Comparison of ENCODE assay signal across 18 cellular contexts in genomic region chrX:7062912-7063311, GRCh38.
DNase-seq lines count a peak whose midpoint lies in the region; TF ChIP-seq lines count a peak whose summit lies in the region.
"Had no signal": no experiment of that assay in that cellular context is flagged by ENCODE, and none has a peak within 500 bp of the region (broad histone marks: within the 10 kb centered on the region; RNA-seq: fewer than 3 reads in every experiment).

No MANE protein-coding gene starts in this region.

- H2BK120ac ChIP-seq in neuronal stem cell (ENCODE audit: low read depth, low read length), result no peak overlapping the region

- H3K23ac ChIP-seq in neuronal stem cell (ENCODE audit: low read depth, low read length, poor library complexity), result no peak overlapping the region

- no peak overlapping the region for H2AK5ac ChIP-seq in neuronal stem cell (ENCODE audit: low read depth, low read length)

- H3K4me1 ChIP-seq in Karpas-422 (ENCODE audit: low read length) (peaks cover 50% of the 10 kb centered on the region), neuronal stem cell (ENCODE audit: control insufficient read depth in 2 of 2, insufficient read depth in 1 of 2, low read depth in 1 of 2, low read length in 2 of 2) (no peaks in the 10 kb centered on the region)

- H3K9ac ChIP-seq in Karpas-422 (ENCODE audit: low read length) (no peak overlapping the region), neuronal stem cell (ENCODE audit: low read depth, low read length, poor library complexity) (no peak overlapping the region)
- H3K9ac ChIP-seq: BLaER1, GM23248, KMS-11 had no signal

- no peak for TF ChIP-seq CTCF in fibroblast of pulmonary artery (IDR thresholded peaks at IDR 0.05; ENCODE audit: low read length, missing control alignments)

- H2BK5ac ChIP-seq in neuronal stem cell (ENCODE audit: low read length), result no peak overlapping the region

- H3K36me3 ChIP-seq in Karpas-422 (ENCODE audit: insufficient read depth, low read length), result peaks cover 4% of the 10 kb centered on the region; the same call in 1 of the 2 replicates
- no peaks in the 10 kb centered on the region for H3K36me3 ChIP-seq in neuronal stem cell (replicated peaks in 1 of 2; ENCODE audit: control insufficient read depth in 2 of 2, insufficient read depth in 2 of 2, low read length in 2 of 2)

- no peak overlapping the region for H3K4ac ChIP-seq in neuronal stem cell (ENCODE audit: low read length)

- H2BK12ac ChIP-seq in neuronal stem cell (ENCODE audit: low read length), result no peak overlapping the region

- peaks cover 62% of the 10 kb centered on the region for H3K79me2 ChIP-seq in Karpas-422 (ENCODE audit: low read length)

- no peak overlapping the region for H2BK15ac ChIP-seq in neuronal stem cell (ENCODE audit: low read length)

- no peaks in the 10 kb centered on the region for H3K9me2 ChIP-seq in Karpas-422 (replicated peaks; ENCODE audit: insufficient read depth, low read length)

- H3K4me3 ChIP-seq in Karpas-422 (ENCODE audit: low read length), result no peak overlapping the region
- no peak overlapping the region for H3K4me3 ChIP-seq in fibroblast of pulmonary artery (replicated peaks; ENCODE audit: low read depth, low read length)
- H3K4me3 ChIP-seq in neuronal stem cell (ENCODE audit: low read length in 2 of 2), result no peak overlapping the region
- H3K4me3 ChIP-seq: BLaER1, GM23248, SK-N-MC had no signal

- H3K4me2 ChIP-seq in Karpas-422 (ENCODE audit: low read depth, low read length, poor library complexity, severe bottlenecking) (no peak overlapping the region), neuronal stem cell (ENCODE audit: insufficient read depth, low read length, poor library complexity, severe bottlenecking) (peak overlapping the region; percentile 11)
- H3K4me2 ChIP-seq: BLaER1, KMS-11 had no signal

- H3K14ac ChIP-seq in neuronal stem cell (ENCODE audit: low read length), result no peak overlapping the region

- H3K9me3 ChIP-seq in Karpas-422 (ENCODE audit: low read length), result no peaks in the 10 kb centered on the region
- H3K9me3 ChIP-seq in neuronal stem cell (replicated peaks in 1 of 2; ENCODE audit: control insufficient read depth in 2 of 2, insufficient read depth in 1 of 2, low read depth in 1 of 2, low read length in 2 of 2), result peaks cover 2 to 8% of the 10 kb centered on the region in 2 donors

- no peaks in the 10 kb centered on the region for H3K79me1 ChIP-seq in neuronal stem cell (ENCODE audit: low read depth, low read length)

- DNase-seq in EH (ENCODE audit: low read depth), result peak; percentile 3
- DNase-seq in Karpas-422, result no peak
- DNase-seq in fibroblast of pulmonary artery (ENCODE audit: low read depth), result peak; percentile 7
- no peak for DNase-seq in neuronal stem cell (ENCODE audit: low spot score)
- DNase-seq in COLO829 (ENCODE audit: low spot score), result no peak
- no peak for DNase-seq in middle frontal gyrus (ENCODE audit: extremely low spot score, low spot score)
- no peak for DNase-seq in DMS79 (lab: John Stamatoyannopoulos, UW)
- DNase-seq: CD4-positive, CD25-positive, alpha-beta regulatory T cell; GM23248; H7; NCI-H2029; NCI-H446; NCI-H524 treated with DMSO at 0.1 percent for 48 hours; NCI-H774; SIG-M5 had no signal

- no peak overlapping the region for H4K8ac ChIP-seq in neuronal stem cell (ENCODE audit: low read depth, low read length)

- H4K91ac ChIP-seq in neuronal stem cell (ENCODE audit: low read depth, low read length, poor library complexity), result no peak overlapping the region

- no CpG with 5 or more reads among the region's 1 CpG for WGBS in neuronal stem cell (ENCODE audit: extremely low coverage in 2 of 2, insufficient read length in 2 of 2, insufficient replicate concordance in 1 of 2), 2 donors

- H4K20me1 ChIP-seq in Karpas-422 (ENCODE audit: insufficient read depth, low read depth, low read length), result no peaks in the 10 kb centered on the region
- H4K20me1 ChIP-seq: BLaER1 had no signal

- H3K27ac ChIP-seq in Karpas-422 (ENCODE audit: low read length) (peak overlapping the region; percentile 68), neuronal stem cell (replicated peaks; ENCODE audit: low read length) (no peak overlapping the region)
- H3K27ac ChIP-seq: GM23248, KMS-11, SK-N-MC had no signal

- H3K27me3 ChIP-seq in Karpas-422 (ENCODE audit: low read length) (no peaks in the 10 kb centered on the region), neuronal stem cell (ENCODE audit: control insufficient read depth in 3 of 3, insufficient read depth in 3 of 3, low read depth in 1 of 3, low read length in 3 of 3) (peaks cover 0 to 3% (median 0%) of the 10 kb centered on the region in 3 experiments)
- H3K27me3 ChIP-seq: BLaER1 had no signal

- no peak overlapping the region for H3K18ac ChIP-seq in neuronal stem cell (ENCODE audit: low read length)

- no peak overlapping the region for H2AFZ ChIP-seq in Karpas-422 (ENCODE audit: low read length)
- H2AFZ ChIP-seq in neuronal stem cell (ENCODE audit: low read length), result no peak overlapping the region
- H2AFZ ChIP-seq: GM23248 had no signal

Comparison
In these comparisons a context has a peak if more than half of its experiments do, and no peak if none do; other contexts are left out.
1. DNase-seq: peak in EH (single experiment) and fibroblast of pulmonary artery (single experiment); none in Karpas-422 (single experiment), neuronal stem cell (single experiment), COLO829 (single experiment), middle frontal gyrus (single experiment) and DMS79 (single experiment).